ENCODE assay signal across 20 cellular contexts in the genomic region with DNA sequence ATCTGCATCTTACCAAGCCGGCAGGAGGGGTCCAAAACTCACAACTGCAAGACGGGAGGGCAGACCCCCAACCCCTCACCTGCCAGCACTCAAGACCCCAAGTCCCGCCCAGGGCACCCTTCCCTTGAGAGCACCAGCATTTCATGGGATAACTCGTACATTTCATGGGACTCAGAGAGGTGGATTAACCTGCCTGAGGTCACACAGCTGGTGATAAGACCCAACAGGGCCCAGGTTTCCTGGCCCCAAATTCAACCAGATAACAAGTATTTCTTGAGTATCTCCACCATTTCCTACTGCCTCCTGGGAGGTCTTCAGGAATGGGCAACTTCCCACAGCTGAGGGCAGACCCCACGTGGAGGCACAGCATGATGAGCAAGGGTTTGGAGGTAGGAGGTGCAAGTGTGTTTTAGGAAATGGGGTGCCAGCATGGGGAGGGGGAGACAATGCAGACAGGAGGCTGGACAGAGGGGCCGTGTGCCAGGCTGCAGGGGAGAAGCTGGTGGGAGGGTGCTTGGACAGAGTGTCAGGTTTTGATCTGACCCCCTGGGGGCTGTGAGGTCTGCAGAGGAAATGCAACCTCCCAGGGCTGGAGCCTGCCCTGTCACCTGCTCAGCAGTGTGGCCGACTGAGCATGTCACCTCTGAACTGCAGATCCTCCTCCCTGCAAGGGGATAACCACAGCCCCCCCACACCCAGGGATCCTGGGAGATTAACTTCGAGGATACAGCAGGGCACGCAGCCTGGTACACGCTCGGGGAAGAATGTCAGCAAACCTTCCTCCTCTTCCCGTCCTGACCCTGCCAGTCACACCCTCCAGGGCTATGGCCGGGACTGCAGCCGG. TPM values are rescaled to one million over a fixed set of nuclear protein-coding genes. Genes with fewer than 3 reads are reported as not detected.
DNase-seq lines count a peak whose midpoint lies in the region; FAIRE-seq and TF ChIP-seq lines count a peak whose summit lies in the region.
"Had no signal": no experiment of that assay in that cellular context is flagged by ENCODE, and none has a peak within 500 bp of the region (broad histone marks: within the 10 kb centered on the region; RNA-seq: fewer than 3 reads in every experiment).

No MANE protein-coding gene starts in this region.

- H3K9me3 ChIP-seq in BE2C: no peaks in the 10 kb centered on the region
- no peaks in the 10 kb centered on the region for H3K9me3 ChIP-seq in BLaER1 treated with 17β-estradiol and CSF1 and Interleukin-3, amounts not matched to agents 10 nM and 100 nM (replicated peaks in 1 of 11)
- H3K9me3 ChIP-seq in SJCRH30 (replicated peaks): no peaks in the 10 kb centered on the region
- no peaks in the 10 kb centered on the region for H3K9me3 ChIP-seq in H1 (ENCODE audit: insufficient read depth in 2 of 2, low read depth in 1 of 2, low read length in 1 of 2)
- H3K9me3 ChIP-seq: Caco-2 had no signal

- H3K4me2 ChIP-seq in BLaER1 treated with 17β-estradiol and CSF1 and Interleukin-3, amounts not matched to agents 10 nM and 100 nM: peak overlapping the region; percentile 9 to 94 (median 89); a peak in 19 of 22 replicates
- H3K4me2 ChIP-seq in H1 (ENCODE audit: insufficient read depth in 1 of 2, low read depth in 2 of 2, low read length in 2 of 2): no peak overlapping the region

- H2BK5ac ChIP-seq in H1 (ENCODE audit: low read depth, low read length): no peak overlapping the region

- no peak overlapping the region for H3K4me3 ChIP-seq in BE2C (ENCODE audit: low read depth, low read length)
- H3K4me3 ChIP-seq in BLaER1 treated with 17β-estradiol and CSF1 and Interleukin-3, amounts not matched to agents 10 nM and 100 nM: no peak overlapping the region
- H3K4me3 ChIP-seq in SJCRH30: no peak overlapping the region
- H3K4me3 ChIP-seq in H1 (ENCODE audit: extremely low read depth in 1 of 4, insufficient read depth in 2 of 4, low read depth in 3 of 4, low read length in 4 of 4): no peak overlapping the region
- H3K4me3 ChIP-seq: SK-N-MC had no signal

- no peak overlapping the region for H3K23ac ChIP-seq in H1 (ENCODE audit: insufficient read length)

- no peak overlapping the region for H4K5ac ChIP-seq in H1 (ENCODE audit: insufficient read length, low read depth, low read length)

- no peaks in the 10 kb centered on the region for H3K27me3 ChIP-seq in BE2C
- H3K27me3 ChIP-seq in BLaER1 treated with 17β-estradiol and CSF1 and Interleukin-3, amounts not matched to agents 10 nM and 100 nM: peaks cover 8 to 54% (median 14%) of the 10 kb centered on the region in 11 experiments; a peak in 19 of 22 replicates
- H3K27me3 ChIP-seq in SJCRH30: no peaks in the 10 kb centered on the region
- peaks cover 4 to 26% (median 15%) of the 10 kb centered on the region in 4 experiments; a peak in 6 of 7 replicates for H3K27me3 ChIP-seq in H1 (replicated peaks in 1 of 4; ENCODE audit: control insufficient read depth in 3 of 4, extremely low read depth in 1 of 4, insufficient read depth in 3 of 4, low read length in 3 of 4)

- H3K4me1 ChIP-seq in BE2C (peaks cover 42% of the 10 kb centered on the region), SJCRH30 (peaks cover 54% of the 10 kb centered on the region), H1 (replicated peaks in 1 of 4; ENCODE audit: control insufficient read depth in 3 of 4, insufficient read depth in 4 of 4, low read length in 3 of 4) (peaks cover 0 to 11% (median 6%) of the 10 kb centered on the region in 4 experiments; a peak in 5 of 7 replicates)
- peaks cover 18 to 72% (median 67%) of the 10 kb centered on the region in 10 experiments for H3K4me1 ChIP-seq in BLaER1 treated with 17β-estradiol and CSF1 and Interleukin-3, amounts not matched to agents 10 nM and 100 nM
- H3K4me1 ChIP-seq: Caco-2 had no signal

- H4K91ac ChIP-seq in H1 (replicated peaks; ENCODE audit: insufficient read length, low read length): no peak overlapping the region

- FAIRE-seq in H1 (lab: Jason Lieb, UNC) (no peak), GM19239 (lab: Jason Lieb, UNC) (no peak)

- TF ChIP-seq POLR2A in H1 (IDR thresholded peaks at IDR 0.05; ENCODE audit: control extremely low read depth in 1 of 2, low read depth in 2 of 2, low read length in 2 of 2): no peak

- H4K20me1 ChIP-seq in BLaER1 treated with 17β-estradiol and CSF1 and Interleukin-3, amounts not matched to agents 10 nM and 100 nM: peaks cover 0 to 57% (median 26%) of the 10 kb centered on the region in 11 experiments; a peak in 14 of 22 replicates
- peaks cover 0 to 8% of the 10 kb centered on the region in 2 experiments for H4K20me1 ChIP-seq in H1 (replicated peaks in 1 of 2; ENCODE audit: control insufficient read depth in 1 of 2, insufficient read depth in 2 of 2, low read length in 2 of 2)

- H3K79me2 ChIP-seq in H1 (ENCODE audit: control insufficient read depth in 1 of 2, insufficient read depth in 2 of 2, low read length in 2 of 2): no peaks in the 10 kb centered on the region

- 87% methylated on average over 14 of the region's 14 CpGs; no CpG with 5 or more reads in 1 of the 2 experiments for WGBS in H1 (ENCODE audit: extremely low coverage in 1 of 2, insufficient coverage in 1 of 2, insufficient read length in 1 of 2, insufficient replicate concordance in 2 of 2, low coverage in 1 of 2, low lambda C conversion rate in 2 of 2, missing lambda C conversion rate in 1 of 2), 2 experiments

- H3K14ac ChIP-seq in H1 (ENCODE audit: insufficient read length): no peak overlapping the region

- peaks cover 3% of the 10 kb centered on the region; the same call in 1 of the 2 replicates for H3K23me2 ChIP-seq in H1 (ENCODE audit: low read depth, low read length)

- CTCF ChIA-PET in H1 (lab: Charles Lee; ENCODE audit: partially characterized antibody): interaction anchor here (1.0 to 12.1 kb wide), 9 partner anchors 9 to 282 kb away, joined by 3 to 110 read pairs (median 3); no protein-coding TSS in a partner anchor

- H3K27ac ChIP-seq in BLaER1 treated with 17β-estradiol and CSF1 and Interleukin-3, amounts not matched to agents 10 nM and 100 nM: no peak overlapping the region; a peak in 1 of 22 replicates
- no peak overlapping the region for H3K27ac ChIP-seq in SJCRH30
- no peak overlapping the region for H3K27ac ChIP-seq in H1 (ENCODE audit: low read depth, low read length)
- H3K27ac ChIP-seq: SK-N-MC had no signal

- no peak overlapping the region; the same call in 1 of the 2 replicates for H2BK15ac ChIP-seq in H1 (ENCODE audit: low read length)

- no peak for TF ChIP-seq EP300 in H1 (IDR thresholded peaks at IDR 0.05; ENCODE audit: borderline replicate concordance in 1 of 2, low read depth in 2 of 2, low read length in 2 of 2)

- H3K79me1 ChIP-seq in H1 (ENCODE audit: low read depth, low read length): no peaks in the 10 kb centered on the region

- no peak for TF ChIP-seq RAD21 in H1 (IDR thresholded peaks at IDR 0.05 in 1 of 2, conservative IDR thresholded peaks at IDR 0.05 in 1 of 2; ENCODE audit: low read depth in 2 of 2, low read length in 2 of 2)

- no peak overlapping the region for H2BK20ac ChIP-seq in H1 (ENCODE audit: low read length)

- no peak overlapping the region for H2AFZ ChIP-seq in H1 (ENCODE audit: low read length)

- H3K4ac ChIP-seq in H1 (replicated peaks; ENCODE audit: insufficient read length, low read depth, low read length): no peak overlapping the region

- peak; percentile 61 for DNase-seq in BE2C
- DNase-seq in SJCRH30: peak; percentile 41 to 53
- DNase-seq in H1 (ENCODE audit: low read depth in 1 of 2, low spot score in 2 of 2): no peak
- DNase-seq in A172 (ENCODE audit: low spot score): no peak
- no peak for DNase-seq in SW 1271 (lab: John Stamatoyannopoulos, UW)
- DNase-seq in GM19239 (ENCODE audit: insufficient read length, low spot score): no peak
- DNase-seq in stimulated activated CD4-positive, alpha-beta T cell treated with anti-CD3 and anti-CD28 coated beads, Interleukin-4, amount 100 ng/mL, for 24 hours: no peak
- DNase-seq: AML-193; Caco-2; CD4-positive, CD25-positive, alpha-beta regulatory T cell; GDM1; GOT3; KG1; NCI-H1694 treated with DMSO at 0.1 percent for 48 hours; NK-92 treated with Interleukin-12 subunit alpha and Interleukin-12 subunit beta, amount 100 ng/mL, for 24 hours; OCI-M1; Right ventricle myocardium superior; T-cell had no signal

- no peak overlapping the region for H2AK5ac ChIP-seq in H1 (ENCODE audit: low read depth, low read length)

- no peak overlapping the region for H4K8ac ChIP-seq in H1 (ENCODE audit: extremely low read depth, insufficient read depth, low read length)

- no peak overlapping the region for H2BK12ac ChIP-seq in H1 (ENCODE audit: low read depth, low read length)

- H3K18ac ChIP-seq in H1 (ENCODE audit: extremely low read depth, low read length): no peak overlapping the region

- no peak overlapping the region for H2BK120ac ChIP-seq in H1 (replicated peaks; ENCODE audit: low read depth, low read length)

- H3K56ac ChIP-seq in H1 (replicated peaks; ENCODE audit: insufficient read length, low read depth, low read length): no peak overlapping the region

- TF ChIP-seq CTCF in BE2C (IDR thresholded peaks at IDR 0.05; ENCODE audit: low read depth, low read length): no peak
- TF ChIP-seq CTCF in H1 (IDR thresholded peaks at IDR 0.05; ENCODE audit: control extremely low read depth in 1 of 3, insufficient read depth in 1 of 3, low read depth in 1 of 3, low read length in 3 of 3): no peak

- H3K9ac ChIP-seq in BLaER1 treated with 17β-estradiol and CSF1 and Interleukin-3, amounts not matched to agents 10 nM and 100 nM: peak overlapping the region in 4 of 11 experiments; percentile 15 to 41 (median 28); a peak in 4 of 22 replicates
- H3K9ac ChIP-seq in H1 (replicated peaks in 1 of 4; ENCODE audit: extremely low read depth in 1 of 4, low read depth in 3 of 4, low read length in 3 of 4): no peak overlapping the region

- POLR2A ChIA-PET in H1 (lab: Charles Lee; ENCODE audit: partially characterized antibody): interaction anchor here (0.6 to 1.4 kb wide), 4 partner anchors 9 to 806 kb away, joined by 3 read pairs; no protein-coding TSS in a partner anchor

- no peaks in the 10 kb centered on the region for H3K36me3 ChIP-seq in BE2C
- no peaks in the 10 kb centered on the region for H3K36me3 ChIP-seq in BLaER1 treated with 17β-estradiol and CSF1 and Interleukin-3, amounts not matched to agents 10 nM and 100 nM
- H3K36me3 ChIP-seq in SJCRH30: no peaks in the 10 kb centered on the region
- H3K36me3 ChIP-seq in H1 (ENCODE audit: control insufficient read depth in 2 of 4, insufficient read depth in 4 of 4, low read length in 3 of 4): no peaks in the 10 kb centered on the region

RNA-seq across cellular contexts. Expression of a gene that starts 4.4 kb away (rescaled TPM):
- 44.5 TPM for polyA plus RNA-seq in BE2C (2012; ENCODE audit: insufficient read depth, insufficient read length, low read depth)
- 17.9 and 18.5 TPM in 2 replicates for total RNA-seq in SJCRH30 (2014; rRNA removed; shearing (Covaris generic))
- 13.8 and 14.8 TPM in 2 replicates for total RNA-seq in H1 (2021; fragmentation: NEBNext Ultra II Directional; extraction: Animal tissue kit (Norgen Biotek cat#: 25700))
- polyA plus RNA-seq in H1 (2011; rRNA removed): 14.6 and 27.3 TPM in 2 replicates
- polyA plus RNA-seq in H1 (2011; cell fraction: cytosol; rRNA removed): 15.1 TPM
- 35.4 TPM for polyA plus RNA-seq in H1 (2011; cell fraction: nucleus; rRNA removed)
- polyA plus RNA-seq in H1 (2012, experiment 1 of 2): 4.8 to 12.3 TPM (median 11.4 TPM) in 4 replicates
- polyA plus RNA-seq in H1 (2012, experiment 2 of 2): 5.9 TPM
- 9.6 TPM for polyA plus RNA-seq in H1 (2013, experiment 1 of 2)
- 8.5 TPM for polyA plus RNA-seq in H1 (2013, experiment 2 of 2)
- polyA minus RNA-seq in H1 (2011; rRNA and poly(A)+ RNA removed): 10.0 and 12.3 TPM in 2 replicates
- 11.6 TPM for polyA minus RNA-seq in H1 (2011; cell fraction: cytosol; rRNA and poly(A)+ RNA removed)
- polyA minus RNA-seq in H1 (2011; cell fraction: nucleus; rRNA and poly(A)+ RNA removed): 16.3 TPM
- total RNA-seq in A172 (2014; rRNA removed; shearing (Covaris generic)): 5.9 TPM in 2 replicates
- total RNA-seq: CD4-positive, CD25-positive, alpha-beta regulatory T cell had no signal
- polyA plus RNA-seq: CD4-positive, CD25-positive, alpha-beta regulatory T cell had no signal

Comparison
In these comparisons a context has a peak if more than half of its experiments do, and no peak if none do; other contexts are left out.
1. DNase-seq: peak in BE2C (single experiment) and SJCRH30 (2 of 2); none in H1 (0 of 2), A172 (single experiment), SW 1271 (0 of 2), GM19239 (single experiment) and stimulated activated CD4-positive, alpha-beta T cell treated with anti-CD3 and anti-CD28 coated beads, Interleukin-4, amount 100 ng/mL, for 24 hours (single experiment).
2. H3K4me2 ChIP-seq: peak in BLaER1 treated with 17β-estradiol and CSF1 and Interleukin-3, amounts not matched to agents 10 nM and 100 nM (11 of 11); none in H1 (0 of 2).